In the genomic region with DNA sequence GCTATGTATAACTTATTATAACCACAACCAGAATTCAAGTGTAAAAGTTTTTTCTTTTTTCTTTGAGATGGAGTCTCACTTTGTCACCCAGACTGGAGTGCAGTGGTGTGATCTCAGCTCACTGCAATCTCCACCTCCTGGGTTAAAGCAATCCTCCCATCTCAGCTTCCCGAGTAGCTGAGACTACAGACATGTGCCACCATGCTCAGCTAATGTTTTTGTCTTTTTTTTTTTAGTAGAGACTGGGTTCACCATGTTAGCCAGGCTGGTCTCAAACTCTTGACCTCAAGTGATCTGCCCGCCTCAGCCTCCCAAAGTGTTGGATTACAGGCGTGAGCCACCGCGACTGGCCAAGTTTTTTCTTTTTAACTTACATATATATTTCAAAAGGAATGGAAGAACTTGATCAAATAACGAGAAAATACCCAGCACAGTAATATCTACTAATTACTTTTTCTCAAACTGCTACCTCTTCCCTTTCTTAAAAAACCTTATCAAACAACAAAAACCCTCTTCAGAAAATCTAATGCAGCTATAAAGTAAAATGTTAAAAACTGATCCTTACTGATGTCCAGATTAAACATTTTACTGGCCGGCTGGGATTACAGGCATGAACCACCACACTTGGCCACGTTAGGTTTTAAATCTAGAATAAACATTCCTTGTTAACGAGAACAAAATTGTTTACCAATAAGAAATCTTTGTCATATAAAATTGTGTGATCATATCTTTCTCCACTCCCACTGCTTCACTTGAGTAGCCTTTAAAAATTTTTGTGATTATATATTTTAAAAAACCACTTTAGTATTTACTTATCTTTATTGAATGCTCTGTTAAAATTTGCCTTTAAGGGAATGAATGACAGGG, we compare ENCODE assay signal across 19 cellular contexts. TPM values are rescaled to one million over a fixed set of nuclear protein-coding genes. Genes with fewer than 3 reads are reported as not detected.
DNase-seq lines count a peak whose midpoint lies in the region; FAIRE-seq and TF ChIP-seq lines count a peak whose summit lies in the region.
"Had no signal": no experiment of that assay in that cellular context is flagged by ENCODE, and none has a peak within 500 bp of the region (broad histone marks: within the 10 kb centered on the region; RNA-seq: fewer than 3 reads in every experiment).

No MANE protein-coding gene starts in this region.

- no peak overlapping the region for H2AFZ ChIP-seq in astrocyte (ENCODE audit: low read depth, low read length)

- H3K4me2 ChIP-seq in astrocyte (ENCODE audit: low read length) = no peak overlapping the region
- H3K4me2 ChIP-seq: KMS-11 had no signal

- TF ChIP-seq CTCF in LNCaP clone FGC (IDR thresholded peaks at IDR 0.05; ENCODE audit: control insufficient read depth, extremely low read depth, insufficient read depth) (no peak), astrocyte (IDR thresholded peaks at IDR 0.05; ENCODE audit: insufficient read depth, low read depth, low read length) (no peak), nephron progenitor cell (IDR thresholded peaks at IDR 0.05) (no peak)

- no peak overlapping the region for H3K27ac ChIP-seq in astrocyte (ENCODE audit: low read depth, low read length)
- H3K27ac ChIP-seq: KMS-11 had no signal

- no peaks in the 10 kb centered on the region for H3K79me2 ChIP-seq in astrocyte (ENCODE audit: insufficient read depth, low read length)

- H3K9me3 Mint-ChIP-seq in astrocyte (ENCODE audit: unreplicated experiment) (no peaks in the 10 kb centered on the region), nephron progenitor cell (no peaks in the 10 kb centered on the region)
- H3K9me3 Mint-ChIP-seq: CD4-positive, alpha-beta memory T cell; H9 had no signal

- H3K4me3 Mint-ChIP-seq in astrocyte (ENCODE audit: unreplicated experiment) (no peak overlapping the region), nephron progenitor cell (no peak overlapping the region)
- H3K4me3 Mint-ChIP-seq: CD4-positive, alpha-beta memory T cell; H9 had no signal

- DNase-seq in LNCaP clone FGC (ENCODE audit: low read depth) = peak; percentile 91
- DNase-seq in astrocyte (ENCODE audit: low read depth) = no peak
- DNase-seq in nephron progenitor cell = no peak
- DNase-seq in hepatic stellate cell (ENCODE audit: low spot score) = no peak
- DNase-seq in cerebellum (ENCODE audit: low spot score) = no peak
- no peak for DNase-seq in UCSD-AML1 (lab: John Stamatoyannopoulos, UW; ENCODE audit: unreplicated experiment)
- no peak for DNase-seq in NCI-H187 (lab: John Stamatoyannopoulos, UW)
- DNase-seq: ACHN; BE2C; C1 segment of cervical spinal cord; CD4-positive, alpha-beta memory T cell; DMS153; DMS79; GF-D8; H9 had no signal

- H3K27me3 Mint-ChIP-seq in astrocyte (ENCODE audit: low read depth, unreplicated experiment) = no peaks in the 10 kb centered on the region
- H3K27me3 Mint-ChIP-seq in nephron progenitor cell (ENCODE audit: low read depth, poor library complexity) = no peaks in the 10 kb centered on the region
- H3K27me3 Mint-ChIP-seq: CD4-positive, alpha-beta memory T cell had no signal

- H3K9me3 ChIP-seq in astrocyte (ENCODE audit: insufficient read depth, low read depth, low read length) = no peaks in the 10 kb centered on the region
- H3K9me3 ChIP-seq: BE2C had no signal

- H3K4me1 Mint-ChIP-seq in astrocyte (ENCODE audit: low read depth, unreplicated experiment) (peaks cover 3% of the 10 kb centered on the region), nephron progenitor cell (peaks cover 9% of the 10 kb centered on the region)
- H3K4me1 Mint-ChIP-seq: H9 had no signal

- H3K27ac Mint-ChIP-seq in astrocyte (ENCODE audit: unreplicated experiment) (peak overlapping the region; percentile 8), nephron progenitor cell (peak overlapping the region; percentile 51)
- H3K27ac Mint-ChIP-seq: H9 had no signal

- no peaks in the 10 kb centered on the region for H4K20me1 ChIP-seq in astrocyte (ENCODE audit: insufficient read depth, low read length)

- H3K4me1 ChIP-seq in astrocyte (ENCODE audit: insufficient read depth, low read length) = no peaks in the 10 kb centered on the region
- H3K4me1 ChIP-seq: BE2C had no signal

- H3K36me3 Mint-ChIP-seq in astrocyte (ENCODE audit: low read depth, unreplicated experiment) = no peaks in the 10 kb centered on the region
- H3K36me3 Mint-ChIP-seq in nephron progenitor cell (ENCODE audit: low read depth) = peaks cover 18% of the 10 kb centered on the region

- no peaks in the 10 kb centered on the region for H3K36me3 ChIP-seq in astrocyte (ENCODE audit: insufficient read depth, low read length)
- H3K36me3 ChIP-seq: BE2C had no signal

- H3K9ac ChIP-seq in astrocyte (ENCODE audit: low read length) = no peak overlapping the region
- H3K9ac ChIP-seq: KMS-11 had no signal

- FAIRE-seq in G401.6 (lab: Jason Lieb, UNC) (peak; percentile 36), astrocyte (lab: Jason Lieb, UNC) (no peak)
- FAIRE-seq: A204.1, H1 had no signal

- no peaks in the 10 kb centered on the region for H3K27me3 ChIP-seq in astrocyte (ENCODE audit: insufficient read depth, low read length)
- H3K27me3 ChIP-seq: BE2C had no signal

- no peak overlapping the region for H3K4me3 ChIP-seq in LNCaP clone FGC (ENCODE audit: low read depth, low read length)
- no peak overlapping the region for H3K4me3 ChIP-seq in astrocyte (ENCODE audit: insufficient read depth, low read depth, low read length)

RNA-seq across cellular contexts. Expression of a gene that starts 41.3 kb away (rescaled TPM):
- total RNA-seq in astrocyte (13.2 and 15.0 TPM in 2 replicates), cerebellum (23.5 TPM)

RNA-seq across cellular contexts. Expression of a gene that starts 44.9 kb away (rescaled TPM):
- total RNA-seq in astrocyte = 13.8 and 13.9 TPM in 2 replicates
- total RNA-seq in cerebellum = 20.1 TPM
